8 cellular contexts compared by ENCODE assay signal in genomic region chr2:115208493-115209164, GRCh38.
"Had no signal": no experiment of that assay in that cellular context is flagged by ENCODE, and none has a peak within 500 bp of the region (broad histone marks: within the 10 kb centered on the region; RNA-seq: fewer than 3 reads in every experiment).

No MANE protein-coding gene starts in this region.

- FAIRE-seq: HepG2, HTR-8/SVneo, K562 had no signal

- H3K27me3 Mint-ChIP-seq: IgD-negative memory B cell had no signal

- ATAC-seq: HepG2, K562 had no signal

- DNase-seq: IMR-90, KBM-7, KG1 had no signal

- H3K4me3 ChIP-seq: K562 had no signal

- H3K4me1 Mint-ChIP-seq: IgD-negative memory B cell had no signal

- H3K4me3 Mint-ChIP-seq: IgD-negative memory B cell had no signal

- H3K27ac Mint-ChIP-seq: IgD-negative memory B cell had no signal

- H3K27ac ChIP-seq: HL-60 had no signal

- H3K36me3 Mint-ChIP-seq: IgD-negative memory B cell had no signal
